Comparison of ENCODE assay signal across 8 cellular contexts in the genomic region with DNA sequence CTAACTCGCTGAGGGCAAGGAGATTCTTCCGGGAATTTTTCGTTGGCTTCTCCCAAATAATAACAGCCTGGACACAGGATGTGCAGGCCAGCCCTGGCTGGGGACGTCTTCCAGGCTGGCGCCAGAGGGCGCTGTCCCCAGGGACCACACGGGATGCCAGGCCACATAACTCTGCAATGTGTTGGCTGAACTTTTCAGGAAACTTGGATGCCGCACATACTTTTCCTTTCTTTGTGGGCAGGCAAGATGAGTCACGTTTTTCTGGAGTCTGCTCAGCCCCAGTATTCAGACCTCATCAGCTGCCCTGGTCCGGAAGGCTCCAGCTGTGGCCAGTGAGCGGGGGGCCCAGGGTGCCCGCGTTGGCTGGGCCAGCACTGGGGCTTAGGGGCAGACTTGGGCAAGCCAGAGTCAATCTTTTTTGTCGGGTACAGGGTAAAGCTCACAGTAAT.
DNase-seq lines count a peak whose midpoint lies in the region; ATAC-seq, FAIRE-seq and TF ChIP-seq lines count a peak whose summit lies in the region.

No MANE protein-coding gene starts in this region.

- FAIRE-seq in GM18507 (lab: Jason Lieb, UNC): peak; percentile 47

- H3K27me3 ChIP-seq in NT2/D1 (ENCODE audit: insufficient read depth, insufficient read length) (no peaks in the 10 kb centered on the region), right lobe of liver (no peaks in the 10 kb centered on the region), thoracic aorta (replicated peaks; ENCODE audit: insufficient read depth) (no peaks in the 10 kb centered on the region)

- H3K27ac ChIP-seq in right lobe of liver (peak overlapping the region; percentile 2 to 73 (median 71)), thoracic aorta (peak overlapping the region; percentile 67)

- WGBS in right lobe of liver (ENCODE audit: insufficient coverage, low coverage, low lambda C conversion rate, missing lambda C conversion rate): 23% methylated on average over 7 of the region's 14 CpGs

- peaks cover 15% of the 10 kb centered on the region for H3K4me1 ChIP-seq in NT2/D1 (ENCODE audit: insufficient read depth, insufficient read length)
- H3K4me1 ChIP-seq in right lobe of liver: peaks cover 0 to 13% (median 6%) of the 10 kb centered on the region in 4 donors
- H3K4me1 ChIP-seq in thoracic aorta (ENCODE audit: control insufficient read depth in 1 of 2, low read depth in 2 of 2): peaks cover 23 to 55% of the 10 kb centered on the region in 2 donors

- TF ChIP-seq CTCF in right lobe of liver (IDR thresholded peaks at IDR 0.05) (peak; percentile 91 to 95 (median 92)), thoracic aorta (IDR thresholded peaks at IDR 0.05) (peak; percentile 79)

- peak; percentile 62 for DNase-seq in COLO668 (lab: John Stamatoyannopoulos, UW; ENCODE audit: unreplicated experiment)
- DNase-seq in GM18507 (ENCODE audit: extremely low spot score, insufficient read length, low read depth): peak; percentile 38
- DNase-seq in NT2/D1 (ENCODE audit: low read depth, low spot score): peak; percentile 96
- peak; percentile 95 to 98 for DNase-seq in dermis microvascular lymphatic vessel endothelial cell (ENCODE audit: low read depth in 2 of 2)
- DNase-seq in right lobe of liver: peak; percentile 76 to 82 (median 80)
- DNase-seq in thoracic aorta (ENCODE audit: low spot score): peak; percentile 61
- no peak for DNase-seq in stimulated activated CD4-positive, alpha-beta T cell treated with anti-CD3 and anti-CD28 coated beads, Interleukin-1b, Interleukin-23, amount 100 ng/mL, for 48 hours
- no peak for DNase-seq in hippocampal formation (lab: John Stamatoyannopoulos, UW)

- TF ChIP-seq POLR2A in right lobe of liver (IDR thresholded peaks at IDR 0.05): no peak

- no peaks in the 10 kb centered on the region for H3K9me3 ChIP-seq in NT2/D1 (ENCODE audit: insufficient read depth, low read length)
- no peaks in the 10 kb centered on the region for H3K9me3 ChIP-seq in right lobe of liver
- no peaks in the 10 kb centered on the region for H3K9me3 ChIP-seq in thoracic aorta

- intact Hi-C loops in right lobe of liver (cut with DNase I): no loop called here

- ATAC-seq in right lobe of liver (peak; percentile 92 to 94 (median 93)), thoracic aorta (ENCODE audit: insufficient number of reproducible peaks, low FRiP score, low read depth) (peak; percentile 100)

- H3K9ac ChIP-seq in NT2/D1 (ENCODE audit: insufficient read length, low read depth): no peak overlapping the region

- H3K36me3 ChIP-seq in NT2/D1 (ENCODE audit: insufficient read depth, insufficient read length, low read length) (no peaks in the 10 kb centered on the region), right lobe of liver (peaks cover 0 to 6% (median 0%) of the 10 kb centered on the region in 4 donors), thoracic aorta (no peaks in the 10 kb centered on the region)

- H3K4me3 ChIP-seq in NT2/D1 (ENCODE audit: insufficient read length, low read depth): no peak overlapping the region
- H3K4me3 ChIP-seq in right lobe of liver: no peak overlapping the region
- H3K4me3 ChIP-seq in thoracic aorta: no peak overlapping the region

Comparison
In these comparisons a context has a peak if more than half of its experiments do, and no peak if none do; other contexts are left out.
1. DNase-seq: peak in COLO668 (single experiment), GM18507 (single experiment), NT2/D1 (single experiment), dermis microvascular lymphatic vessel endothelial cell (2 of 2), right lobe of liver (3 of 3) and thoracic aorta (single experiment); none in stimulated activated CD4-positive, alpha-beta T cell treated with anti-CD3 and anti-CD28 coated beads, Interleukin-1b, Interleukin-23, amount 100 ng/mL, for 48 hours (single experiment) and hippocampal formation (0 of 2).